ENCODE assay signal across 19 cellular contexts in genomic region chr21:38841472-38841871, GRCh38.
"Had no signal": no experiment of that assay in that cellular context is flagged by ENCODE, and none has a peak within 500 bp of the region (broad histone marks: within the 10 kb centered on the region; RNA-seq: fewer than 3 reads in every experiment).

No MANE protein-coding gene starts in this region.

- H3K9me3 Mint-ChIP-seq: activated naive CD4-positive, alpha-beta T cell treated with anti-CD3 and anti-CD28 coated beads, Interleukin-2, amount 50 U/mL, for 24 hours; activated T-helper 2 cell treated with anti-CD3 and anti-CD28 coated beads, Interferon-gamma antibody, Interleukin-2, Interleukin-4, amounts not matched to agents 10 μg/mL and 5 μg/mL and 100 μg/mL, durations not matched to agents 14 hours and 24 hours and 36 hours; memory B cell; natural killer cell treated with Interleukin-12 subunit alpha and Interleukin-12 subunit beta and Interleukin-15 and Interleukin-18, amount 100 ng/mL, for 72 hours; T-helper 2 cell treated with Interferon-gamma antibody and Interleukin-4, amounts not matched to agents 5 μg/mL and 100 μg/mL, for 36 hours had no signal

- H3K27me3 Mint-ChIP-seq: activated naive CD4-positive, alpha-beta T cell treated with anti-CD3 and anti-CD28 coated beads, Interleukin-2, amount 50 U/mL, for 24 hours had no signal

- H3K4me1 ChIP-seq: body of pancreas, heart left ventricle, prostate gland, upper lobe of right lung had no signal

- H3K27me3 ChIP-seq: body of pancreas, esophagus squamous epithelium, heart left ventricle, right lobe of liver, suprapubic skin, upper lobe of right lung had no signal

- H3K27ac Mint-ChIP-seq: activated naive CD4-positive, alpha-beta T cell treated with anti-CD3 and anti-CD28 coated beads, Interleukin-2, amount 50 U/mL, for 24 hours; memory B cell; T-helper 2 cell treated with Interferon-gamma antibody and Interleukin-4, amounts not matched to agents 5 μg/mL and 100 μg/mL, for 36 hours had no signal

- H3K4me3 Mint-ChIP-seq: activated naive CD4-positive, alpha-beta T cell treated with anti-CD3 and anti-CD28 coated beads, Interleukin-2, amount 50 U/mL, for 24 hours; memory B cell; natural killer cell treated with Interleukin-12 subunit alpha and Interleukin-12 subunit beta and Interleukin-15 and Interleukin-18, amount 100 ng/mL, for 72 hours; T-helper 2 cell treated with Interferon-gamma antibody and Interleukin-4, amounts not matched to agents 5 μg/mL and 100 μg/mL, for 36 hours had no signal

- ATAC-seq: body of pancreas; heart left ventricle; left lobe of liver; natural killer cell treated with Interleukin-12 subunit alpha and Interleukin-12 subunit beta and Interleukin-15 and Interleukin-18, amount 100 ng/mL, for 72 hours; right lobe of liver; stimulated activated naive CD8-positive, alpha-beta T cell treated with anti-CD3 and anti-CD28 coated beads, Interleukin-15, Interleukin-2, amounts not matched to agents 100 U/mL and 50 U/mL, for 24 hours had no signal

- H3K4me1 Mint-ChIP-seq: activated naive CD4-positive, alpha-beta T cell treated with anti-CD3 and anti-CD28 coated beads, Interleukin-2, amount 50 U/mL, for 24 hours; memory B cell had no signal

- H3K36me3 Mint-ChIP-seq: activated naive CD4-positive, alpha-beta T cell treated with anti-CD3 and anti-CD28 coated beads, Interleukin-2, amount 50 U/mL, for 24 hours; memory B cell; natural killer cell treated with Interleukin-12 subunit alpha and Interleukin-12 subunit beta and Interleukin-15 and Interleukin-18, amount 100 ng/mL, for 72 hours had no signal

- DNase-seq: activated CD4-positive, CD25-positive, alpha-beta regulatory T cell treated with anti-CD3 and anti-CD28 coated beads, Interleukin-2, amount 50 U/mL, for 72 hours; body of pancreas; dermis blood vessel endothelial cell; esophagus squamous epithelium; heart left ventricle; nucleus accumbens; right lobe of liver; stimulated activated CD4-positive, alpha-beta T cell treated with anti-CD3 and anti-CD28 coated beads, Interleukin-12 subunit alpha, Interleukin-12 subunit beta, amount 100 ng/mL, for 4 hours; stimulated activated naive CD8-positive, alpha-beta T cell treated with anti-CD3 and anti-CD28 coated beads, Interleukin-15, Interleukin-2, amounts not matched to agents 100 U/mL and 50 U/mL, for 24 hours; SW 1271; upper lobe of right lung had no signal

- H3K27ac ChIP-seq: body of pancreas, heart left ventricle, prostate gland, right lobe of liver, suprapubic skin, upper lobe of right lung had no signal
